In the genomic region with DNA sequence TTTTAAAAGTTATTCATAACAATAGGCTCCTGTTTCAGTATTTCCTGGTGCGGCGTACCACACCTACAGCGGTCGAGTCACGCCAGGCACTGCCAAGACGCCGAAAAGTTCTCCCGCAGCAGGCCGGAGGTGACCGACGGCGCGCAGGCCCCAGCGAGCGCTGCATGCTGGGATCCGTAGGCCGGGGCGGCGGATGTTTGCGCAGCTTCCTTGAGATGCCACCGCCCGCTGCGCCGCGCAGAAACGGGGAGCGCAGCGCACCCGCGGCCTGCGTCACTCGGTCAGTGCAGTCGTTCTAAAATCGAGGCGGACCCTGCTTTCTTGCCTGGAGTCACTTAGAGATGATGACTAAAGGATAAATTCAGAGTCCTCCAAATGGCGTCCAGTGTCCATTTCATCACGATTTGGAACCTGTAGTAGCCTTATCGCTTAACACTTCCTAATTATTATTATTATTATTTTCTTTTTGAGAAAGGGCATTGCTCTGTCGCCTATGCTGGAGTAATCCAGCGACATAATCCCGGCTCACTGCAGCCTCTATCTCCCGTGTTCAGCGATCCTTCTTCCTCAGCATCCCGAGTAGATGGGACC, we compare ENCODE assay signal across 8 cellular contexts. TPM values are rescaled to one million over a fixed set of nuclear protein-coding genes. Genes with fewer than 3 reads are reported as not detected.
A peak's percentile ranks its signal among the peaks of the same experiment; 100 is the strongest.
DNase-seq lines count a peak whose midpoint lies in the region; ATAC-seq and TF ChIP-seq lines count a peak whose summit lies in the region.

No MANE protein-coding gene starts in this region.

- no peaks in the 10 kb centered on the region for H3K9me3 Mint-ChIP-seq in activated CD4-positive, alpha-beta T cell treated with anti-CD3 and anti-CD28 coated beads for 36 hours (ENCODE audit: low read depth)

- peaks cover 13% of the 10 kb centered on the region for H3K36me3 Mint-ChIP-seq in activated CD4-positive, alpha-beta T cell treated with anti-CD3 and anti-CD28 coated beads for 36 hours (ENCODE audit: low read depth)

- TF ChIP-seq CTCF in AG09309 (IDR thresholded peaks at IDR 0.05; ENCODE audit: control insufficient read depth, insufficient read depth, low read depth, low read length, missing control alignments) (no peak), choroid plexus epithelial cell (conservative IDR thresholded peaks at IDR 0.05; ENCODE audit: low read depth, low read length) (no peak)

- intact Hi-C loops in activated CD4-positive, alpha-beta T cell treated with anti-CD3 and anti-CD28 coated beads for 36 hours (cut with DNase I, micrococcal nuclease), result loop anchor here (1.0 to 10.0 kb wide), 16 partner anchors 17 to 1397 kb away; partner anchors contain the start of genes CEP55 (in 2 of the 2), CPEB3 (in 2 of the 2), EXOC6 (in 2 of the 2) and IDE (in 2 of the 2)

- peak; percentile 71 for ATAC-seq in GM19035 (IDR thresholded peaks at IDR 0.05; ENCODE audit: unreplicated experiment)
- peak; percentile 75 for ATAC-seq in HG03280 (IDR thresholded peaks at IDR 0.05; ENCODE audit: unreplicated experiment)
- ATAC-seq in activated CD4-positive, alpha-beta T cell treated with anti-CD3 and anti-CD28 coated beads for 36 hours, result peak; percentile 87

- DNase-seq in AG09309 (ENCODE audit: low read depth), result peak; percentile 52
- DNase-seq in NCI-H460 (ENCODE audit: extremely low read depth, low read depth), result peak; percentile 93
- peak; percentile 96 for DNase-seq in activated CD4-positive, alpha-beta T cell treated with anti-CD3 and anti-CD28 coated beads for 36 hours
- DNase-seq in choroid plexus epithelial cell (ENCODE audit: low read depth), result peak; percentile 96
- peak; percentile 96 for DNase-seq in left kidney (ENCODE audit: low read depth, low spot score)
- DNase-seq in stimulated activated CD4-positive, alpha-beta T cell treated with anti-CD3 and anti-CD28 coated beads, Interleukin-1b, Interleukin-23, amount 100 ng/mL, for 4 hours (ENCODE audit: low read depth in 2 of 2), result peak; percentile 77 to 81

- H3K4me3 ChIP-seq in AG09309 (ENCODE audit: control insufficient read depth, low read depth, low read length) (peak overlapping the region; percentile 31), choroid plexus epithelial cell (ENCODE audit: low read depth, low read length) (peak overlapping the region; percentile 84)

- CTCF ChIA-PET in activated CD4-positive, alpha-beta T cell treated with anti-CD3 and anti-CD28 coated beads for 36 hours (lab: Charles Lee), result interaction anchor here (1.9 to 4.8 kb wide), 2 partner anchors 16 to 20 kb away, joined by 9 to 38 read pairs; partner anchors contain the start of gene IDE

- peaks cover 27% of the 10 kb centered on the region for H3K4me1 Mint-ChIP-seq in activated CD4-positive, alpha-beta T cell treated with anti-CD3 and anti-CD28 coated beads for 36 hours

- H3K4me3 Mint-ChIP-seq in activated CD4-positive, alpha-beta T cell treated with anti-CD3 and anti-CD28 coated beads for 36 hours, result peak overlapping the region; percentile 94

- H3K27me3 Mint-ChIP-seq in activated CD4-positive, alpha-beta T cell treated with anti-CD3 and anti-CD28 coated beads for 36 hours, result no peaks in the 10 kb centered on the region

- H3K27ac Mint-ChIP-seq in activated CD4-positive, alpha-beta T cell treated with anti-CD3 and anti-CD28 coated beads for 36 hours, result peak overlapping the region; percentile 97

- POLR2A ChIA-PET in activated CD4-positive, alpha-beta T cell treated with anti-CD3 and anti-CD28 coated beads for 36 hours (lab: Charles Lee), result interaction anchor here (0.5 to 2.1 kb wide), 5 partner anchors 15 to 291 kb away, joined by 3 to 11 read pairs (median 4); partner anchors contain the start of gene IDE

RNA-seq across cellular contexts. Expression of gene KIF11, which starts 1.3 kb away (rescaled TPM):
- total RNA-seq in NCI-H460 (2014; rRNA removed; shearing (Covaris generic)), result 39.3 and 40.2 TPM in 2 replicates
- 24.3 and 34.2 TPM in 2 replicates for polyA plus RNA-seq in NCI-H460 (2014; cell fraction: nucleus; rRNA removed)
- 10 to 100 TPM; 59.1 to 59.3 TPM for total RNA-seq in activated CD4-positive, alpha-beta T cell treated with anti-CD3 and anti-CD28 coated beads for 36 hours

RNA-seq across cellular contexts. Expression of gene IDE, which starts 17.8 kb away (rescaled TPM):
- 61.0 and 61.4 TPM in 2 replicates for total RNA-seq in NCI-H460 (2014; rRNA removed; shearing (Covaris generic))
- polyA plus RNA-seq in NCI-H460 (2014; cell fraction: nucleus; rRNA removed), result 29.4 and 44.1 TPM in 2 replicates
- 10 to 100 TPM; 30.8 to 35.5 TPM for total RNA-seq in activated CD4-positive, alpha-beta T cell treated with anti-CD3 and anti-CD28 coated beads for 36 hours

Comparison
In these comparisons a context has a peak if more than half of its experiments do, and no peak if none do; other contexts are left out.
1. Peak in every context shown above with its lines: DNase-seq, ATAC-seq and H3K4me3 ChIP-seq.